ENCODE assay signal across 1 cellular context in genomic region chr2:156322681-156323211, GRCh38.
TF ChIP-seq lines count a peak whose summit lies in the region.

No MANE protein-coding gene starts in this region.

TF ChIP-seq in IMR-90, 13 proteins besides CTCF, POLR2A, EP300 and RAD21:
- no peak for TF ChIP-seq USF2 (IDR thresholded peaks at IDR 0.05; ENCODE audit: low read depth, low read length)
- TF ChIP-seq FOS (IDR thresholded peaks at IDR 0.05; ENCODE audit: low read depth, low read length): no peak
- TF ChIP-seq, protein P1, sequence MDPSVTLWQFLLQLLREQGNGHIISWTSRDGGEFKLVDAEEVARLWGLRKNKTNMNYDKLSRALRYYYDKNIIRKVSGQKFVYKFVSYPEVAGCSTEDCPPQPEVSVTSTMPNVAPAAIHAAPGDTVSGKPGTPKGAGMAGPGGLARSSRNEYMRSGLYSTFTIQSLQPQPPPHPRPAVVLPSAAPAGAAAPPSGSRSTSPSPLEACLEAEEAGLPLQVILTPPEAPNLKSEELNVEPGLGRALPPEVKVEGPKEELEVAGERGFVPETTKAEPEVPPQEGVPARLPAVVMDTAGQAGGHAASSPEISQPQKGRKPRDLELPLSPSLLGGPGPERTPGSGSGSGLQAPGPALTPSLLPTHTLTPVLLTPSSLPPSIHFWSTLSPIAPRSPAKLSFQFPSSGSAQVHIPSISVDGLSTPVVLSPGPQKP (IDR thresholded peaks at IDR 0.05; ENCODE audit: borderline replicate concordance, low read depth, low read length): no peak
- no peak for TF ChIP-seq SMC3 (IDR thresholded peaks at IDR 0.05; ENCODE audit: low read depth, low read length)
- TF ChIP-seq MAZ (IDR thresholded peaks at IDR 0.05; ENCODE audit: borderline replicate concordance, low read depth, low read length): no peak
- no peak for TF ChIP-seq BHLHE40 (IDR thresholded peaks at IDR 0.05; ENCODE audit: low read depth, low read length)
- no peak for TF ChIP-seq NFE2L2 (IDR thresholded peaks at IDR 0.05; ENCODE audit: low read depth, low read length)
- no peak for TF ChIP-seq RFX5 (IDR thresholded peaks at IDR 0.05; ENCODE audit: low read depth, low read length)
- no peak for TF ChIP-seq MXI1 (IDR thresholded peaks at IDR 0.05; ENCODE audit: borderline replicate concordance, low read depth, low read length)
